ENCODE assay signal across 25 cellular contexts in the genomic region with DNA sequence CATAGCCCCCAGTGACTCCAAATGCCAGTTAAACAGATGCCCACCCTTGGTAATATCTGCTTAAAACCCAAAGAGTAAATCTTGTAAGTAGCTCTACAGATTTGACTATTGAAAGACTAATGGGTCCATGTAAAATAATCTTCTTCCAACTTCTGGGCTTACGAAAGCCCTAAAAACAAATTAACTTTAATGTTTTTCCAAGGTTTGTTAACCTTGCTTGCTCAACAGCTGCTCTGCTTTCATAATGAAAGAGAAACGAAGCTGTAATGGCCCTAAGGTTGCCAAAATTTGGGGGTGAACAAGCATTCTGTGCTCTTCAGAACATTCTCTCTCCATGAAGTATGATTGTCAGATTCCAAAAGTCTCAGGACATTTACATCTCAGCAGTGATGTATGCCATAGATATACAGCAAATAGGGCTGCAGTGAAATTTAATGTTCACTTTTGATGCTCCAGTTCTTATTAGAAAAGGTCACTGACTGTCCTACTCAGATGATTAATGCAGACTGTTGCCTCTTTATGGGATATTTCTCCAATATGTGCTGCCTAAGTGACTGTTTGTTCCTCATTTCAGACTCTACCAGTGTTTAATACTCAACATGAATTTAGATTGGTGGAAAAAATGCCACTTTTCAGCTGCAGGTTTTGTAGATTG.
"Had no signal": no experiment of that assay in that cellular context is flagged by ENCODE, and none has a peak within 500 bp of the region (broad histone marks: within the 10 kb centered on the region; RNA-seq: fewer than 3 reads in every experiment).

No MANE protein-coding gene starts in this region.

- H2AFZ ChIP-seq: hepatocyte, neural progenitor cell, parathyroid adenoma had no signal

- ATAC-seq: heart right ventricle; naive thymus-derived CD8-positive, alpha-beta T cell; psoas muscle; sciatic nerve; stimulated activated naive B cell treated with anti-CD40 and anti-IgM and Interleukin-4, amounts not matched to agents 10 μg/mL and 1 μg/mL and 100 μg/mL, for 72 hours; stimulated activated naive CD8-positive, alpha-beta T cell treated with anti-CD3 and anti-CD28 coated beads, Interleukin-15, Interleukin-2, amounts not matched to agents 100 U/mL and 50 U/mL, for 24 hours had no signal

- H3K27me3 ChIP-seq: heart right ventricle, hepatocyte, neural progenitor cell, neutrophil, right atrium auricular region, stomach, testis, thyroid gland, transverse colon, upper lobe of left lung, vagina had no signal

- H3K4me1 ChIP-seq: neural progenitor cell, parathyroid adenoma, psoas muscle, right atrium auricular region, testis, thyroid gland, transverse colon, upper lobe of left lung, vagina had no signal

- H3K36me3 ChIP-seq: heart right ventricle, neural progenitor cell, neutrophil, right atrium auricular region, stomach, thyroid gland, transverse colon, upper lobe of left lung, vagina had no signal

- H3K9ac ChIP-seq: neural progenitor cell, parathyroid adenoma had no signal

- H3K9me3 ChIP-seq: heart right ventricle, neutrophil, psoas muscle, right atrium auricular region, stomach, testis, thyroid gland, transverse colon, upper lobe of left lung, vagina had no signal

- H3K27ac ChIP-seq: heart right ventricle, hepatocyte, neural progenitor cell, neutrophil, parathyroid adenoma, psoas muscle, right atrium auricular region, skin epidermis, stomach, testis, thyroid gland, transverse colon, upper lobe of left lung, vagina had no signal

- H3K4me3 ChIP-seq: heart right ventricle, hepatocyte, lung, neural progenitor cell, psoas muscle, right atrium auricular region, skin epidermis, stomach, testis, thyroid gland, transverse colon, upper lobe of left lung, vagina had no signal

- H3K4me2 ChIP-seq: hepatocyte, neural progenitor cell had no signal

- H3K79me2 ChIP-seq: hepatocyte, parathyroid adenoma had no signal

- DNase-seq: heart right ventricle; islet precursor cell; naive thymus-derived CD8-positive, alpha-beta T cell; occipital lobe; psoas muscle; stimulated activated CD4-positive, alpha-beta T cell treated with anti-CD3 and anti-CD28 coated beads, Interleukin-12 subunit alpha, Interleukin-12 subunit beta, amount 100 ng/mL, for 4 hours; stimulated activated CD4-positive, alpha-beta T cell treated with anti-CD3 and anti-CD28 coated beads, Interleukin-15, amount 100 ng/mL, for 24 hours; stimulated activated CD4-positive, alpha-beta T cell treated with anti-CD3 and anti-CD28 coated beads, Interleukin-2, amount 100 ng/mL, for 24 hours; stimulated activated CD4-positive, alpha-beta T cell treated with anti-CD3 and anti-CD28 coated beads, Interleukin-4, amount 100 ng/mL, for 1 hour; stimulated activated naive B cell treated with anti-CD40 and anti-IgM and Interleukin-4, amounts not matched to agents 10 μg/mL and 1 μg/mL and 100 μg/mL, for 72 hours; stimulated activated naive CD8-positive, alpha-beta T cell treated with anti-CD3 and anti-CD28 coated beads, Interleukin-15, Interleukin-2, amounts not matched to agents 100 U/mL and 50 U/mL, for 24 hours; stomach; testis; thyroid gland; transverse colon; upper lobe of left lung had no signal
